In genomic region chr15:89333011-89333860, GRCh38 we compare ENCODE assay signal across 8 cellular contexts. TPM values are rescaled to one million over a fixed set of nuclear protein-coding genes. Genes with fewer than 3 reads are reported as not detected.
DNase-seq lines count a peak whose midpoint lies in the region; ATAC-seq and TF ChIP-seq lines count a peak whose summit lies in the region.

No MANE protein-coding gene starts in this region.

- CTCF ChIA-PET in PC-9 (lab: Charles Lee), result no interaction called here

- H3F3A ChIP-seq in DOHH2 (ENCODE audit: control insufficient read depth, insufficient read depth) (peaks cover 10% of the 10 kb centered on the region), PC-9 (ENCODE audit: insufficient read depth, low read depth) (peaks cover 14% of the 10 kb centered on the region; the same call in 1 of the 2 replicates)

- H4K20me1 ChIP-seq in DOHH2 (ENCODE audit: control insufficient read depth, insufficient read depth, low read depth, low read length) (peaks cover 39% of the 10 kb centered on the region), PC-9 (ENCODE audit: insufficient read depth) (peaks cover 34% of the 10 kb centered on the region)

- TF ChIP-seq CTCF in DOHH2 (IDR thresholded peaks at IDR 0.05; ENCODE audit: low read depth, low read length, poor library complexity, severe bottlenecking) (no peak), PC-9 (conservative IDR thresholded peaks at IDR 0.05) (no peak), parathyroid adenoma (IDR thresholded peaks at IDR 0.05) (no peak), body of pancreas (IDR thresholded peaks at IDR 0.05) (no peak), omental fat pad (IDR thresholded peaks at IDR 0.05) (no peak)

- DNase-seq in PC-9 (no peak), body of pancreas (no peak), omental fat pad (ENCODE audit: low spot score) (no peak)

- 90 to 91% methylated on average over 54 to 57 of the region's 57 CpGs for WGBS in esophagus, 2 donors
- WGBS in body of pancreas, 2 donors, result 83 to 90% methylated on average over 6 to 48 of the region's 57 CpGs

- ATAC-seq in body of pancreas (no peak), HG02852 (IDR thresholded peaks at IDR 0.05; ENCODE audit: unreplicated experiment) (no peak), HG03565 (IDR thresholded peaks at IDR 0.05; ENCODE audit: unreplicated experiment) (no peak), omental fat pad (ENCODE audit: low FRiP score) (no peak)

- no peak overlapping the region for H2AFZ ChIP-seq in PC-9
- no peak overlapping the region for H2AFZ ChIP-seq in parathyroid adenoma

- TSS peak; percentile 41 for BruUV-seq in PC-9 (replicated peaks; lab: Mats Ljungman, UMichigan)

- POLR2A ChIA-PET in PC-9 (lab: Charles Lee; ENCODE audit: unreplicated experiment), result no interaction called here

- no peaks in the 10 kb centered on the region for H3K9me3 ChIP-seq in DOHH2 (ENCODE audit: control insufficient read depth, insufficient read depth, low read length)
- H3K9me3 ChIP-seq in PC-9 (ENCODE audit: insufficient read depth, low read depth), result no peaks in the 10 kb centered on the region
- H3K9me3 ChIP-seq in esophagus (ENCODE audit: control insufficient read depth in 2 of 2, insufficient read depth in 1 of 2, low read depth in 1 of 2, low read length in 1 of 2), result no peaks in the 10 kb centered on the region
- no peaks in the 10 kb centered on the region for H3K9me3 ChIP-seq in parathyroid adenoma (ENCODE audit: control insufficient read depth, low read length)
- H3K9me3 ChIP-seq in body of pancreas, result no peaks in the 10 kb centered on the region

- H3K4me3 ChIP-seq in DOHH2 (ENCODE audit: low read length) (peak overlapping the region; percentile 95), PC-9 (peak overlapping the region; percentile 95), esophagus (ENCODE audit: low read depth in 1 of 2, low read length in 2 of 2) (peak overlapping the region; percentile 75 to 93), parathyroid adenoma (ENCODE audit: low read depth, low read length) (peak overlapping the region; percentile 81), body of pancreas (peak overlapping the region in 1 of 2 donors; percentile 50)

- H3K27ac ChIP-seq in DOHH2 (ENCODE audit: low read depth, low read length) (no peak overlapping the region), PC-9 (no peak overlapping the region), esophagus (ENCODE audit: low read depth in 2 of 2, low read length in 1 of 2) (no peak overlapping the region), parathyroid adenoma (no peak overlapping the region), body of pancreas (no peak overlapping the region)

- H3K4me2 ChIP-seq in DOHH2 (ENCODE audit: low read length) (peak overlapping the region; percentile 59), PC-9 (peak overlapping the region; percentile 96), parathyroid adenoma (ENCODE audit: low read length) (peak overlapping the region; percentile 87)

- H3K4me1 ChIP-seq in DOHH2 (ENCODE audit: control insufficient read depth, low read length), result peaks cover 46% of the 10 kb centered on the region
- peaks cover 16% of the 10 kb centered on the region for H3K4me1 ChIP-seq in PC-9 (replicated peaks; ENCODE audit: insufficient read depth)
- H3K4me1 ChIP-seq in esophagus (ENCODE audit: control insufficient read depth in 2 of 2, insufficient read depth in 2 of 2, low read length in 1 of 2), result peaks cover 9 to 23% of the 10 kb centered on the region in 2 donors
- no peaks in the 10 kb centered on the region for H3K4me1 ChIP-seq in parathyroid adenoma
- peaks cover 54% of the 10 kb centered on the region for H3K4me1 ChIP-seq in body of pancreas

- intact Hi-C loops in PC-9 (cut with micrococcal nuclease; ENCODE audit: unreplicated experiment) (loop anchor here (10.0 kb wide), 2 partner anchors 242 to 438 kb away; partner anchors contain the start of genes HAPLN3 and TICRR), body of pancreas (cut with DNase I) (no loop called here)

- H3K79me2 ChIP-seq in DOHH2 (ENCODE audit: control insufficient read depth, low read length), result peaks cover 64% of the 10 kb centered on the region
- H3K79me2 ChIP-seq in PC-9 (ENCODE audit: low read depth), result peaks cover 44% of the 10 kb centered on the region
- peaks cover 8% of the 10 kb centered on the region for H3K79me2 ChIP-seq in parathyroid adenoma

- no peaks in the 10 kb centered on the region for H3K9me2 ChIP-seq in DOHH2 (replicated peaks; ENCODE audit: control insufficient read depth, low read length)
- no peaks in the 10 kb centered on the region for H3K9me2 ChIP-seq in PC-9 (ENCODE audit: insufficient read depth)

- TF ChIP-seq POLR2A in body of pancreas (IDR thresholded peaks at IDR 0.05), result no peak

- H3K27me3 ChIP-seq in DOHH2 (ENCODE audit: control insufficient read depth, low read length) (no peaks in the 10 kb centered on the region), PC-9 (ENCODE audit: insufficient read depth, low read depth) (no peaks in the 10 kb centered on the region), esophagus (ENCODE audit: control insufficient read depth in 1 of 2, insufficient read depth in 2 of 2, low read length in 2 of 2) (no peaks in the 10 kb centered on the region), parathyroid adenoma (ENCODE audit: control insufficient read depth, insufficient read depth, low read length) (no peaks in the 10 kb centered on the region), body of pancreas (no peaks in the 10 kb centered on the region)

- H3K36me3 ChIP-seq in DOHH2 (ENCODE audit: control insufficient read depth, low read length), result peaks cover 60% of the 10 kb centered on the region
- peaks cover 38% of the 10 kb centered on the region for H3K36me3 ChIP-seq in PC-9 (ENCODE audit: low read depth)
- H3K36me3 ChIP-seq in esophagus (ENCODE audit: control insufficient read depth in 2 of 2, insufficient read depth in 2 of 2, low read length in 1 of 2), result peaks cover 14 to 37% of the 10 kb centered on the region in 2 donors
- H3K36me3 ChIP-seq in parathyroid adenoma (ENCODE audit: control insufficient read depth, insufficient read depth, low read length), result no peaks in the 10 kb centered on the region
- peaks cover 9 to 13% of the 10 kb centered on the region in 2 donors for H3K36me3 ChIP-seq in body of pancreas (replicated peaks in 1 of 2; ENCODE audit: insufficient read depth in 1 of 2, low read depth in 2 of 2)

- H3K9ac ChIP-seq in parathyroid adenoma, result no peak overlapping the region

RNA-seq across cellular contexts. Expression of gene POLG, which starts 1.4 kb away (rescaled TPM):
- total RNA-seq in PC-9 (2021) (43.6 and 63.9 TPM in 2 replicates), body of pancreas (10 to 100 TPM; 60.7 to 67.2 TPM), omental fat pad (10 to 100 TPM; 52.9 to 93.3 (median 66.9) TPM)
- polyA plus RNA-seq in esophagus, result 10 to 100 TPM; 27.2 to 48.1 TPM
